2 cellular contexts compared by ENCODE assay signal in genomic region chr16:15948532-15949209, GRCh38.
TF ChIP-seq lines count a peak whose summit lies in the region.

No MANE protein-coding gene starts in this region.

TF ChIP-seq in SK-N-SH, 30 proteins besides CTCF, POLR2A, EP300 and RAD21 (continued from another document):
- no peak; the same call in 1 of the 2 replicates for TF ChIP-seq RCOR1 (IDR thresholded peaks at IDR 0.05; ENCODE audit: low read length)
- TF ChIP-seq JUND (IDR thresholded peaks at IDR 0.05), result no peak
- no peak for TF ChIP-seq GATA2 (CRISPR knock-in tag; IDR thresholded peaks at IDR 0.05)
- no peak for TF ChIP-seq FOXJ3 (CRISPR knock-in tag; IDR thresholded peaks at IDR 0.05)

TF ChIP-seq in GM12878, 131 proteins besides CTCF, POLR2A, EP300 and RAD21 (continued from another document):
- TF ChIP-seq ZBTB4 (CRISPR knock-in tag; IDR thresholded peaks at IDR 0.05) (no peak), MXI1 (IDR thresholded peaks at IDR 0.05; ENCODE audit: low read depth, low read length) (0 out of 2 replicates have a peak, but pooled peaks have one; percentile 18), NFXL1 (IDR thresholded peaks at IDR 0.05; ENCODE audit: borderline replicate concordance) (no peak), POLR2AphosphoS5 (IDR thresholded peaks at IDR 0.05; ENCODE audit: low read length) (no peak), RCOR1 (conservative IDR thresholded peaks at IDR 0.05; ENCODE audit: low read depth, low read length) (0 out of 2 replicates have a peak, but pooled peaks have one; percentile 43)
TF ChIP-seq in GM12878: peak in this region for 12.
